In the genomic region with DNA sequence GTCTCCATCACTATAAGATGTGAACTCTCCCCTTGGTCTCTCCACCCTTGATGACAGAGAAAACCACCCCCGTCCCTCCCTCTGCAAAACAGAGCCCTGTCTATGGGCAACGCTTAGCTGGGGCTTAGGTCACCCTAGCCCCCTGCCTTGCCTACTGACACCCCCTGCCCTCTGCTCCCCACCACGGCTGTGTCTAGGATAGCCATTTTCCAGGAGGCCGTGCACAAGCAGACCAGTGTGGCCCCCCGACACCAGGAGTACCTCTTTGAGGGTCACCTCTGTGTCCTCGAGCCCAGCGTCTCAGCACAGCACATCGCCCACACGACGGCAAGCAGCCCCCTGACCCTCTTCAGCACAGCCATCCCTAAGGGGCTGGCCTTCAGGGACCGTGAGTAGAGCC, we compare ENCODE assay signal across 17 cellular contexts.
"Had no signal": no experiment of that assay in that cellular context is flagged by ENCODE, and none has a peak within 500 bp of the region (broad histone marks: within the 10 kb centered on the region; RNA-seq: fewer than 3 reads in every experiment).

No MANE protein-coding gene starts in this region.

- H3K4me1 ChIP-seq: right atrium auricular region, tibial nerve, upper lobe of left lung had no signal

- H3K9ac ChIP-seq: neural progenitor cell had no signal

- H3K4me3 ChIP-seq: lung, mucosa of descending colon, neural progenitor cell, prostate gland, right atrium auricular region, smooth muscle cell, thoracic aorta, tibial nerve, upper lobe of left lung had no signal

- H3K9me3 Mint-ChIP-seq: effector memory CD8-positive, alpha-beta T cell; memory B cell; mesothelial cell of epicardium; naive B cell; natural killer cell treated with Interleukin-12 subunit alpha and Interleukin-12 subunit beta and Interleukin-15 and Interleukin-18, amount 100 ng/mL, for 72 hours; neural progenitor cell; stimulated activated naive B cell treated with anti-CD40 and anti-IgM and Interleukin-4, amounts not matched to agents 10 μg/mL and 1 μg/mL and 100 μg/mL, for 72 hours; stimulated activated naive CD8-positive, alpha-beta T cell treated with anti-CD3 and anti-CD28 coated beads, Interleukin-15, Interleukin-2, amounts not matched to agents 100 ng/mL and 50 ng/mL, for 24 hours had no signal

- H3K4me2 ChIP-seq: neural progenitor cell, smooth muscle cell had no signal

- H3K27me3 ChIP-seq: neural progenitor cell, right atrium auricular region, tibial nerve, upper lobe of left lung had no signal

- DNase-seq: cortex of kidney; stimulated activated naive B cell treated with anti-CD40 and anti-IgM and Interleukin-4, amounts not matched to agents 10 μg/mL and 1 μg/mL and 100 μg/mL, for 72 hours had no signal

- H3K27ac Mint-ChIP-seq: memory B cell, neural progenitor cell had no signal

- H3K4me3 Mint-ChIP-seq: effector memory CD8-positive, alpha-beta T cell; memory B cell; mesothelial cell of epicardium; naive B cell; natural killer cell treated with Interleukin-12 subunit alpha and Interleukin-12 subunit beta and Interleukin-15 and Interleukin-18, amount 100 ng/mL, for 72 hours; neural progenitor cell; stimulated activated naive B cell treated with anti-CD40 and anti-IgM and Interleukin-4, amounts not matched to agents 10 μg/mL and 1 μg/mL and 100 μg/mL, for 72 hours; stimulated activated naive CD8-positive, alpha-beta T cell treated with anti-CD3 and anti-CD28 coated beads, Interleukin-15, Interleukin-2, amounts not matched to agents 100 ng/mL and 50 ng/mL, for 24 hours had no signal

- H3K36me3 ChIP-seq: neural progenitor cell, prostate gland, right atrium auricular region, thoracic aorta had no signal

- H2AFZ ChIP-seq: neural progenitor cell had no signal

- H3K9me3 ChIP-seq: mucosa of descending colon, prostate gland, right atrium auricular region, thoracic aorta, tibial nerve, upper lobe of left lung had no signal

- H3K27ac ChIP-seq: neural progenitor cell, prostate gland, right atrium auricular region, thoracic aorta, tibial nerve, upper lobe of left lung had no signal
